Comparison of ENCODE assay signal across 26 cellular contexts in genomic region chr7:141225916-141226618, GRCh38.
DNase-seq lines count a peak whose midpoint lies in the region; ATAC-seq and TF ChIP-seq lines count a peak whose summit lies in the region.
"Had no signal": no experiment of that assay in that cellular context is flagged by ENCODE, and none has a peak within 500 bp of the region (broad histone marks: within the 10 kb centered on the region; RNA-seq: fewer than 3 reads in every experiment).

No MANE protein-coding gene starts in this region.

- H3K4me3 Mint-ChIP-seq in MCF 10A (ENCODE audit: unreplicated experiment): no peak overlapping the region
- H3K4me3 Mint-ChIP-seq: activated CD4-positive, alpha-beta T cell treated with anti-CD3 and anti-CD28 coated beads, Interleukin-2, amount 10 ng/mL, durations not matched to agents 7 days and 5 days; CD8-positive, alpha-beta T cell; mesothelial cell of epicardium; naive thymus-derived CD8-positive, alpha-beta T cell had no signal

- H3K9me3 Mint-ChIP-seq in MCF 10A (ENCODE audit: unreplicated experiment): peaks cover 38% of the 10 kb centered on the region
- H3K9me3 Mint-ChIP-seq: activated CD4-positive, alpha-beta T cell treated with anti-CD3 and anti-CD28 coated beads, Interleukin-2, amount 10 ng/mL, durations not matched to agents 7 days and 5 days; CD8-positive, alpha-beta T cell; mesothelial cell of epicardium had no signal

- H3K4me2 ChIP-seq in mammary epithelial cell (ENCODE audit: insufficient read depth, low read depth, low read length): no peak overlapping the region

- no peak overlapping the region for H3K27ac ChIP-seq in mammary epithelial cell (ENCODE audit: insufficient read depth, low read depth, low read length)
- no peak overlapping the region for H3K27ac ChIP-seq in upper lobe of right lung
- no peak overlapping the region for H3K27ac ChIP-seq in right cardiac atrium (ENCODE audit: low read length)
- H3K27ac ChIP-seq: adrenal gland, breast epithelium, esophagus squamous epithelium, pancreas, right atrium auricular region, transverse colon, VCaP had no signal

- no peaks in the 10 kb centered on the region for H4K20me1 ChIP-seq in mammary epithelial cell (ENCODE audit: insufficient read depth, low read length)

- TF ChIP-seq CTCF in mammary epithelial cell (conservative IDR thresholded peaks at IDR 0.05 in 1 of 2, IDR thresholded peaks at IDR 0.05 in 1 of 2; ENCODE audit: extremely low read depth in 1 of 2, insufficient read depth in 1 of 2, low read depth in 1 of 2, low read length in 2 of 2) (no peak), MCF 10A (IDR thresholded peaks at IDR 0.05; ENCODE audit: unreplicated experiment) (no peak), upper lobe of right lung (IDR thresholded peaks at IDR 0.05) (no peak)

- ATAC-seq in HG02678 (IDR thresholded peaks at IDR 0.05; ENCODE audit: unreplicated experiment) (no peak), upper lobe of right lung (no peak), HG02623 (IDR thresholded peaks at IDR 0.05; ENCODE audit: unreplicated experiment) (no peak), right cardiac atrium (no peak)
- ATAC-seq: CD8-positive, alpha-beta T cell; left ventricle myocardium superior; naive thymus-derived CD8-positive, alpha-beta T cell; pancreas had no signal

- no peaks in the 10 kb centered on the region for H3K4me1 Mint-ChIP-seq in MCF 10A (ENCODE audit: insufficient read depth, unreplicated experiment)
- H3K4me1 Mint-ChIP-seq: activated CD4-positive, alpha-beta T cell treated with anti-CD3 and anti-CD28 coated beads, Interleukin-2, amount 10 ng/mL, durations not matched to agents 7 days and 5 days; mesothelial cell of epicardium; naive thymus-derived CD8-positive, alpha-beta T cell had no signal

- WGBS in mammary epithelial cell (ENCODE audit: low coverage, missing lambda C conversion rate): 56% methylated on average over 4 of the region's 8 CpGs
- WGBS in right cardiac atrium: 73% methylated on average over 8 of the region's 8 CpGs

- in situ Hi-C loops in mammary epithelial cell (cut with MboI; ENCODE audit: low sequenced_read_pairs in 2 of 2): no loop called here

- H3K4me3 ChIP-seq in mammary epithelial cell (replicated peaks in 1 of 3; ENCODE audit: insufficient read depth in 1 of 3, low read depth in 2 of 3, low read length in 3 of 3) (no peak overlapping the region), upper lobe of right lung (no peak overlapping the region), right cardiac atrium (ENCODE audit: low read length) (no peak overlapping the region)
- H3K4me3 ChIP-seq: adrenal gland, breast epithelium, esophagus squamous epithelium, pancreas, right atrium auricular region, transverse colon had no signal

- H3K27me3 Mint-ChIP-seq in MCF 10A (ENCODE audit: insufficient read depth, unreplicated experiment): no peaks in the 10 kb centered on the region

- H2AFZ ChIP-seq in mammary epithelial cell (ENCODE audit: low read depth, low read length): no peak overlapping the region

- peak; percentile 19 for DNase-seq in mammary epithelial cell
- DNase-seq in MCF 10A (ENCODE audit: unreplicated experiment): no peak
- DNase-seq in RPMI7951 (ENCODE audit: low read depth): peak; percentile 20
- peak; percentile 43 for DNase-seq in kidney tubule cell (ENCODE audit: low spot score)
- no peak for DNase-seq in upper lobe of right lung
- no peak for DNase-seq in right cardiac atrium
- DNase-seq: activated CD4-positive, alpha-beta T cell treated with anti-CD3 and anti-CD28 coated beads, Interleukin-2, amount 10 ng/mL, durations not matched to agents 7 days and 5 days; activated naive CD4-positive, alpha-beta T cell treated with Interleukin-2 at 50 U/mL for 16 hours; activated T-cell treated with anti-CD3 and anti-CD28 coated beads, Interleukin-2, amount 50 U/mL, for 48 hours; adrenal gland; AML-193; cortex of kidney; esophagus squamous epithelium; left ventricle myocardium superior; naive thymus-derived CD8-positive, alpha-beta T cell; NCI-H1436; NCI-H2171; pancreas; transverse colon had no signal

- no peaks in the 10 kb centered on the region for H3K79me2 ChIP-seq in mammary epithelial cell (ENCODE audit: insufficient read depth, low read length)

- BruUV-seq in mammary epithelial cell (replicated peaks; lab: Mats Ljungman, UMichigan) (no TSS peak), MCF 10A (replicated peaks; lab: Mats Ljungman, UMichigan) (no TSS peak)

- dilution Hi-C loops in mammary epithelial cell (cut with HindIII; ENCODE audit: low sequenced_read_pairs): no loop called here

- no peak overlapping the region for H3K27ac Mint-ChIP-seq in MCF 10A (ENCODE audit: low read depth, unreplicated experiment)
- H3K27ac Mint-ChIP-seq: activated CD4-positive, alpha-beta T cell treated with anti-CD3 and anti-CD28 coated beads, Interleukin-2, amount 10 ng/mL, durations not matched to agents 7 days and 5 days; CD8-positive, alpha-beta T cell; mesothelial cell of epicardium; naive thymus-derived CD8-positive, alpha-beta T cell had no signal

- H3K36me3 Mint-ChIP-seq in MCF 10A (ENCODE audit: insufficient read depth, unreplicated experiment): no peaks in the 10 kb centered on the region
- H3K36me3 Mint-ChIP-seq: CD8-positive, alpha-beta T cell; mesothelial cell of epicardium; naive thymus-derived CD8-positive, alpha-beta T cell had no signal

- CTCF ChIA-PET in mammary epithelial cell (lab: Charles Lee; ENCODE audit: low non-redundant PET) (no interaction called here), MCF 10A (lab: Yijun Ruan, JAX) (no interaction called here)

- H3K9me3 ChIP-seq in mammary epithelial cell (replicated peaks; ENCODE audit: insufficient read depth, low read length): no peaks in the 10 kb centered on the region
- no peaks in the 10 kb centered on the region for H3K9me3 ChIP-seq in upper lobe of right lung
- H3K9me3 ChIP-seq in right cardiac atrium (ENCODE audit: control insufficient read depth, low read length): no peaks in the 10 kb centered on the region
- H3K9me3 ChIP-seq: adrenal gland, breast epithelium, esophagus squamous epithelium, pancreas, right atrium auricular region, transverse colon had no signal

- no peak overlapping the region for H3K9ac ChIP-seq in mammary epithelial cell (ENCODE audit: insufficient read depth, low read length)

- POLR2A ChIA-PET in MCF 10A (lab: Yijun Ruan, JAX): no interaction called here

- H3K4me1 ChIP-seq in mammary epithelial cell (ENCODE audit: insufficient read depth, low read length) (no peaks in the 10 kb centered on the region), upper lobe of right lung (no peaks in the 10 kb centered on the region), right cardiac atrium (ENCODE audit: control insufficient read depth, insufficient read depth, low read length) (no peaks in the 10 kb centered on the region)
- H3K4me1 ChIP-seq: adrenal gland, breast epithelium, esophagus squamous epithelium, pancreas, right atrium auricular region, transverse colon had no signal

- H3K27me3 ChIP-seq in mammary epithelial cell (ENCODE audit: insufficient read depth, low read length) (no peaks in the 10 kb centered on the region), upper lobe of right lung (no peaks in the 10 kb centered on the region), right cardiac atrium (ENCODE audit: control insufficient read depth, insufficient read depth) (no peaks in the 10 kb centered on the region)
- H3K27me3 ChIP-seq: adrenal gland, breast epithelium, esophagus squamous epithelium, pancreas, right atrium auricular region, transverse colon had no signal

- H3K36me3 ChIP-seq in mammary epithelial cell (ENCODE audit: insufficient read depth, low read length): no peaks in the 10 kb centered on the region
- no peaks in the 10 kb centered on the region for H3K36me3 ChIP-seq in upper lobe of right lung
- H3K36me3 ChIP-seq: adrenal gland, breast epithelium, esophagus squamous epithelium, pancreas, right atrium auricular region, transverse colon had no signal

- intact Hi-C loops in mammary epithelial cell (cut with micrococcal nuclease): loop anchor here (10.0 kb wide), 1 partner anchor 211 kb away; the partner anchor contains the start of gene MRPS33
- intact Hi-C loops in MCF 10A (cut with micrococcal nuclease): loop anchor here (5.0 kb wide), 1 partner anchor 306 kb away; no protein-coding TSS in a partner anchor
- intact Hi-C loops in upper lobe of right lung (cut with DNase I): no loop called here
- intact Hi-C loops in right cardiac atrium (cut with DNase I): loop anchor here in 1 of 4 donors (5.0 kb wide), 1 partner anchor 414 kb away; no protein-coding TSS in a partner anchor

Comparison
In these comparisons a context has a peak if more than half of its experiments do, and no peak if none do; other contexts are left out.
1. DNase-seq: peak in mammary epithelial cell (single experiment), RPMI7951 (single experiment) and kidney tubule cell (single experiment); none in MCF 10A (single experiment), upper lobe of right lung (single experiment) and right cardiac atrium (0 of 3).